1 cellular context compared by ENCODE assay signal in the genomic region with DNA sequence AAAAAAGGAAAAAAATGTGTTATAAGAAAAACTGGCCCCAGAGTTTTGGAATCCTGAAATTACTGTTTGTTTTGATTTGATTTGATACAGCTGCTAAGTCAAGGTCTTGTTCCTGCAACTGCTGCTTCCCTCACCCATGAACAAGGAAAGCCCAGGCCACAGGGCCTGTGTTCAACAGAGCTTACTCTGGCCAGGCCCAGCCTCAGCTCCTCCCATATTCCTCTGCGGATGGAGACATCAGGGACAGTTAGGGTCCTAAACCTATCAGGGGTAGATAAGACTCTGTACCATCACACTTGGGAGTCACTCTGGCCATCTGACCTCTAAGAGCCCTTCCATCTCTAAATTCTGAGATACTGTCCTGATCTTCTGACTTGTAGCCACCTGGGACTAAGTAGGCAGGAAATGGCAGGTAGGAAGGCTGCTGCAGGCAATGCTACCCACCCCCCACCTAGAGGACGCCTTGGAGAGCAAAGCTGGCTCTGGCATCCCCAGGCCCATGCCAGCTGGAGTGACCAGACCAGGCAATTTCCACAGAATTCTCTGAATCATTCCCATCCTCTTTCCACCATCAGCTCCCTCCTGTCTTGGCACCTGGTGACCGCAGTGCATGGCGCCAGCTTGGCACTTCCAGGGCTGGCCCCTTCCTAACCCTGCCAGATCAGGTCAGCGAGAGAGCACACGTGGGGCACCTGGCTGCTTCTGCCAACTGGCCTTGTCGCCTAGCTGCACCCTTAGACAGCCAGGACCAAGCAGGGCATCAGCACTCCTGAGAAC.
TF ChIP-seq lines count a peak whose summit lies in the region.

No MANE protein-coding gene starts in this region.

TF ChIP-seq in WTC11, 78 proteins besides CTCF, POLR2A, EP300 and RAD21 (continued from another document):
- TF ChIP-seq ZNF281 (CRISPR knock-in tag; IDR thresholded peaks at IDR 0.05) (no peak), MYBL2 (CRISPR knock-in tag; IDR thresholded peaks at IDR 0.05) (no peak), FOXP1 (CRISPR knock-in tag; IDR thresholded peaks at IDR 0.05; ENCODE audit: borderline replicate concordance) (no peak), TEAD4 (CRISPR knock-in tag; IDR thresholded peaks at IDR 0.05) (no peak), PREB (CRISPR knock-in tag; IDR thresholded peaks at IDR 0.05; ENCODE audit: borderline replicate concordance) (no peak), ZNF138 (CRISPR knock-in tag; conservative IDR thresholded peaks at IDR 0.05) (no peak), MXD4 (CRISPR knock-in tag; IDR thresholded peaks at IDR 0.05; ENCODE audit: borderline replicate concordance) (no peak), ZBTB43 (CRISPR knock-in tag; IDR thresholded peaks at IDR 0.05) (no peak), GRHL2 (CRISPR knock-in tag; IDR thresholded peaks at IDR 0.05; ENCODE audit: insufficient replicate concordance, severe bottlenecking) (no peak), ZMAT4 (CRISPR knock-in tag; IDR thresholded peaks at IDR 0.05) (no peak), JUN (CRISPR knock-in tag; IDR thresholded peaks at IDR 0.05) (no peak), ZNF121 (CRISPR knock-in tag; IDR thresholded peaks at IDR 0.05) (no peak), ZNF232 (CRISPR knock-in tag; IDR thresholded peaks at IDR 0.05) (no peak), ELF4 (CRISPR knock-in tag; IDR thresholded peaks at IDR 0.05; ENCODE audit: low read depth) (no peak), ZNF317 (CRISPR knock-in tag; IDR thresholded peaks at IDR 0.05; ENCODE audit: borderline replicate concordance, low read depth) (no peak)
- TF ChIP-seq, protein P1, sequence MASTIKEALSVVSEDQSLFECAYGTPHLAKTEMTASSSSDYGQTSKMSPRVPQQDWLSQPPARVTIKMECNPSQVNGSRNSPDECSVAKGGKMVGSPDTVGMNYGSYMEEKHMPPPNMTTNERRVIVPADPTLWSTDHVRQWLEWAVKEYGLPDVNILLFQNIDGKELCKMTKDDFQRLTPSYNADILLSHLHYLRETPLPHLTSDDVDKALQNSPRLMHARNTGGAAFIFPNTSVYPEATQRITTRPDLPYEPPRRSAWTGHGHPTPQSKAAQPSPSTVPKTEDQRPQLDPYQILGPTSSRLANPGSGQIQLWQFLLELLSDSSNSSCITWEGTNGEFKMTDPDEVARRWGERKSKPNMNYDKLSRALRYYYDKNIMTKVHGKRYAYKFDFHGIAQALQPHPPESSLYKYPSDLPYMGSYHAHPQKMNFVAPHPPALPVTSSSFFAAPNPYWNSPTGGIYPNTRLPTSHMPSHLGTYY (CRISPR knock-in tag; IDR thresholded peaks at IDR 0.05), result no peak
- TF ChIP-seq, protein P2, sequence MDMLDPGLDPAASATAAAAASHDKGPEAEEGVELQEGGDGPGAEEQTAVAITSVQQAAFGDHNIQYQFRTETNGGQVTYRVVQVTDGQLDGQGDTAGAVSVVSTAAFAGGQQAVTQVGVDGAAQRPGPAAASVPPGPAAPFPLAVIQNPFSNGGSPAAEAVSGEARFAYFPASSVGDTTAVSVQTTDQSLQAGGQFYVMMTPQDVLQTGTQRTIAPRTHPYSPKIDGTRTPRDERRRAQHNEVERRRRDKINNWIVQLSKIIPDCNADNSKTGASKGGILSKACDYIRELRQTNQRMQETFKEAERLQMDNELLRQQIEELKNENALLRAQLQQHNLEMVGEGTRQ (CRISPR knock-in tag; IDR thresholded peaks at IDR 0.05), result no peak
- TF ChIP-seq, protein P3, sequence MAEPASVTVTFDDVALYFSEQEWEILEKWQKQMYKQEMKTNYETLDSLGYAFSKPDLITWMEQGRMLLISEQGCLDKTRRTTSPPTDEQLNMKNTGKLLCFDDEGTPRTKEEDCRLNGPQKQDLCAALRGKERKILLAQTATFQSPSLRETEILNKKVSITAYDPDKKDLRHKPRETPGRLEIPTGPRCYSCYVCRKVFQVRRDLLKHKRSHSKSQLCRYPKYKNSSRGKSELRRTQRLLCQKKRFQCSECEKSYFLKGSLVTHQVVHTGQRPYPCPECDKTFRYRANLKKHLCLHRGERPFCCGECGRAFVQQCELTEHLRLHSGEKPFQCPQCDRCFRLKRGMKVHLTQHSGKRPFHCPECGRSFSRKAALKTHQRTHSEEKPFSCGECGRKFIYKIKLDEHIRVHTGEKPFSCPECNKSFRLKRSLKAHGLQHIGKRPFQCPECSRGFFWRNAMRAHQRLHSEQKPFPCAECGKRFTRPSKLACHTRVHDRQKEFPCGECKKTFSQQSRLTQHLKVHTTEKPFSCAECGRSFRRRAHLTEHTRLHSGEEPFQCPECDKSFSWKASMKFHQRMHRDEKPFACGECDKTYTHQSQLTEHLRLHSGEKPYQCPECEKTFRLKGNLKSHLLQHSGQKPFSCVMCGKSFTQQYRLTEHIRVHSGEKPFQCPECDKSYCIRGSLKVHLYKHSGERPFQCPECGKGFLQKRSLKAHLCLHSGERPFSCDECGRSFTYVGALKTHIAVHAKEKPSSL (CRISPR knock-in tag; conservative IDR thresholded peaks at IDR 0.05), result no peak
- TF ChIP-seq, protein P4, sequence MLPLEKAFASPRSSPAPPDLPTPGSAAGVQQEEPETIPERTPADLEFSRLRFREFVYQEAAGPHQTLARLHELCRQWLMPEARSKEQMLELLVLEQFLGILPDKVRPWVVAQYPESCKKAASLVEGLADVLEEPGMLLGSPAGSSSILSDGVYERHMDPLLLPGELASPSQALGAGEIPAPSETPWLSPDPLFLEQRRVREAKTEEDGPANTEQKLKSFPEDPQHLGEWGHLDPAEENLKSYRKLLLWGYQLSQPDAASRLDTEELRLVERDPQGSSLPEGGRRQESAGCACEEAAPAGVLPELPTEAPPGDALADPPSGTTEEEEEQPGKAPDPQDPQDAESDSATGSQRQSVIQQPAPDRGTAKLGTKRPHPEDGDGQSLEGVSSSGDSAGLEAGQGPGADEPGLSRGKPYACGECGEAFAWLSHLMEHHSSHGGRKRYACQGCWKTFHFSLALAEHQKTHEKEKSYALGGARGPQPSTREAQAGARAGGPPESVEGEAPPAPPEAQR (CRISPR knock-in tag; IDR thresholded peaks at IDR 0.05), result no peak
TF ChIP-seq in WTC11: peak in this region for 0.
